In the genomic region with DNA sequence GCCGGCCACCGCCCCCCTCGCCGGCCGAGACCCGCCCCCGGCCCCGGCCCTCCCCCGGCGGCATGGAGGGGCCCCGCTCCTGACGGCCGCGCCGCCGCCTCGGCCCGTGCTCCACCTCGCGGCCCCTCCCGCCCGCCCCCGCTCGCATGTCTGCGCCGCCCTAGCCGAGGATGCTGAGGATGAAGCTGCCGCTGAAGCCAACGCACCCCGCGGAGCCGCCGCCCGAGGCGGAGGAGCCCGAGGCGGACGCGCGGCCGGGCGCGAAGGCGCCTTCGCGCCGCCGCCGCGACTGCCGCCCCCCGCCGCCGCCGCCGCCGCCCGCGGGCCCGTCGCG, we compare ENCODE assay signal across 8 cellular contexts. TPM values are rescaled to one million over a fixed set of nuclear protein-coding genes. Genes with fewer than 3 reads are reported as not detected.
DNase-seq lines count a peak whose midpoint lies in the region; ATAC-seq, FAIRE-seq and TF ChIP-seq lines count a peak whose summit lies in the region.

No MANE protein-coding gene starts in this region.

- no peak for FAIRE-seq in astrocyte (lab: Jason Lieb, UNC)

- no peak overlapping the region for H3K9ac ChIP-seq in astrocyte (ENCODE audit: low read length)

- no peak for ATAC-seq in activated naive CD4-positive, alpha-beta T cell treated with anti-CD3 and anti-CD28 coated beads, Interleukin-2, amount 50 U/mL, for 72 hours
- no peak for ATAC-seq in lower lobe of right lung
- ATAC-seq in upper lobe of right lung, result no peak

- H3K27me3 ChIP-seq in astrocyte (ENCODE audit: insufficient read depth, low read length) (peaks cover 2% of the 10 kb centered on the region), lower lobe of right lung (ENCODE audit: low read depth) (no peaks in the 10 kb centered on the region), upper lobe of right lung (no peaks in the 10 kb centered on the region)

- H3K36me3 ChIP-seq in astrocyte (ENCODE audit: insufficient read depth, low read length), result no peaks in the 10 kb centered on the region
- no peaks in the 10 kb centered on the region for H3K36me3 ChIP-seq in lower lobe of right lung
- no peaks in the 10 kb centered on the region for H3K36me3 ChIP-seq in upper lobe of right lung

- peak overlapping the region; percentile 90 for H3K4me3 Mint-ChIP-seq in activated naive CD4-positive, alpha-beta T cell treated with anti-CD3 and anti-CD28 coated beads for 36 hours
- H3K4me3 Mint-ChIP-seq in astrocyte (ENCODE audit: unreplicated experiment), result no peak overlapping the region

- intact Hi-C loops in activated naive CD4-positive, alpha-beta T cell treated with anti-CD3 and anti-CD28 coated beads for 36 hours (cut with micrococcal nuclease), result loop anchor here (2.0 to 10.0 kb wide), 7 partner anchors 76 to 844 kb away; partner anchors contain the start of genes BCL2, KDSR and PHLPP1
- intact Hi-C loops in lower lobe of right lung (cut with DNase I) (no loop called here), upper lobe of right lung (cut with DNase I) (no loop called here)

- H3K27me3 Mint-ChIP-seq in activated naive CD4-positive, alpha-beta T cell treated with anti-CD3 and anti-CD28 coated beads for 36 hours (ENCODE audit: low read depth), result no peaks in the 10 kb centered on the region
- no peaks in the 10 kb centered on the region for H3K27me3 Mint-ChIP-seq in astrocyte (ENCODE audit: low read depth, unreplicated experiment)

- DNase-seq in activated naive CD4-positive, alpha-beta T cell treated with anti-CD3 and anti-CD28 coated beads for 36 hours, result no peak
- DNase-seq in activated naive CD4-positive, alpha-beta T cell treated with anti-CD3 and anti-CD28 coated beads, Interleukin-2, amount 50 U/mL, for 72 hours (ENCODE audit: low spot score in 2 of 2), result no peak
- no peak for DNase-seq in astrocyte (ENCODE audit: low read depth)
- DNase-seq in lower lobe of right lung, result no peak
- DNase-seq in upper lobe of right lung, result no peak
- no peak for DNase-seq in activated CD8-positive, alpha-beta memory T cell treated with anti-CD3 and anti-CD28 coated beads for 24 hours
- no peak for DNase-seq in NCI-H226
- no peak for DNase-seq in T1000 (lab: John Stamatoyannopoulos, UW)

- H3K4me1 ChIP-seq in astrocyte (ENCODE audit: insufficient read depth, low read length), result peaks cover 12% of the 10 kb centered on the region
- peaks cover 38% of the 10 kb centered on the region for H3K4me1 ChIP-seq in lower lobe of right lung
- H3K4me1 ChIP-seq in upper lobe of right lung, result peaks cover 16% of the 10 kb centered on the region

- H3K4me3 ChIP-seq in astrocyte (ENCODE audit: insufficient read depth, low read depth, low read length), result peak overlapping the region; percentile 66
- H3K4me3 ChIP-seq in lower lobe of right lung, result peak overlapping the region; percentile 92
- peak overlapping the region; percentile 95 for H3K4me3 ChIP-seq in upper lobe of right lung

- H3K9me3 ChIP-seq in astrocyte (ENCODE audit: insufficient read depth, low read depth, low read length) (no peaks in the 10 kb centered on the region), lower lobe of right lung (no peaks in the 10 kb centered on the region), upper lobe of right lung (no peaks in the 10 kb centered on the region)

- peaks cover 7% of the 10 kb centered on the region for H4K20me1 ChIP-seq in astrocyte (ENCODE audit: insufficient read depth, low read length)

- TF ChIP-seq CTCF in astrocyte (IDR thresholded peaks at IDR 0.05; ENCODE audit: insufficient read depth, low read depth, low read length) (no peak), lower lobe of right lung (IDR thresholded peaks at IDR 0.05) (no peak), upper lobe of right lung (IDR thresholded peaks at IDR 0.05) (no peak)

- CTCF ChIA-PET in activated naive CD4-positive, alpha-beta T cell treated with anti-CD3 and anti-CD28 coated beads for 36 hours (lab: Charles Lee), result interaction anchor here (1.1 to 1.7 kb wide), 2 partner anchors 10 to 97 kb away, joined by 4 to 9 read pairs; no protein-coding TSS in a partner anchor

- H3K4me2 ChIP-seq in astrocyte (ENCODE audit: low read length), result peak overlapping the region; percentile 92

- H3K36me3 Mint-ChIP-seq in activated naive CD4-positive, alpha-beta T cell treated with anti-CD3 and anti-CD28 coated beads for 36 hours (ENCODE audit: low read depth), result peaks cover 11% of the 10 kb centered on the region
- peaks cover 15 to 22% of the 10 kb centered on the region in 2 donors for H3K36me3 Mint-ChIP-seq in activated naive CD4-positive, alpha-beta T cell treated with anti-CD3 and anti-CD28 coated beads, Interleukin-2, amount 50 U/mL, for 72 hours
- no peaks in the 10 kb centered on the region for H3K36me3 Mint-ChIP-seq in astrocyte (ENCODE audit: low read depth, unreplicated experiment)

- H3K27ac Mint-ChIP-seq in activated naive CD4-positive, alpha-beta T cell treated with anti-CD3 and anti-CD28 coated beads for 36 hours, result no peak overlapping the region
- peak overlapping the region in 1 of 2 donors; percentile 87 for H3K27ac Mint-ChIP-seq in activated naive CD4-positive, alpha-beta T cell treated with anti-CD3 and anti-CD28 coated beads, Interleukin-2, amount 50 U/mL, for 72 hours
- H3K27ac Mint-ChIP-seq in astrocyte (ENCODE audit: unreplicated experiment), result no peak overlapping the region

- no peaks in the 10 kb centered on the region for H3K9me3 Mint-ChIP-seq in activated naive CD4-positive, alpha-beta T cell treated with anti-CD3 and anti-CD28 coated beads for 36 hours
- H3K9me3 Mint-ChIP-seq in activated naive CD4-positive, alpha-beta T cell treated with anti-CD3 and anti-CD28 coated beads, Interleukin-2, amount 50 U/mL, for 72 hours, result no peaks in the 10 kb centered on the region
- no peaks in the 10 kb centered on the region for H3K9me3 Mint-ChIP-seq in astrocyte (ENCODE audit: unreplicated experiment)

- peaks cover 19% of the 10 kb centered on the region for H3K4me1 Mint-ChIP-seq in activated naive CD4-positive, alpha-beta T cell treated with anti-CD3 and anti-CD28 coated beads for 36 hours (ENCODE audit: low read depth)
- H3K4me1 Mint-ChIP-seq in astrocyte (ENCODE audit: low read depth, unreplicated experiment), result peaks cover 17% of the 10 kb centered on the region

- H2AFZ ChIP-seq in astrocyte (ENCODE audit: low read depth, low read length), result no peak overlapping the region

- H3K79me2 ChIP-seq in astrocyte (ENCODE audit: insufficient read depth, low read length), result peaks cover 23% of the 10 kb centered on the region

- H3K27ac ChIP-seq in astrocyte (ENCODE audit: low read depth, low read length) (no peak overlapping the region), lower lobe of right lung (peak overlapping the region; percentile 97), upper lobe of right lung (peak overlapping the region; percentile 97)

RNA-seq across cellular contexts. Expression of gene ZCCHC2, which starts 0.4 kb away (rescaled TPM):
- 10 to 100 TPM; 22.1 to 23.3 TPM for total RNA-seq in activated naive CD4-positive, alpha-beta T cell treated with anti-CD3 and anti-CD28 coated beads for 36 hours
- total RNA-seq in activated naive CD4-positive, alpha-beta T cell treated with anti-CD3 and anti-CD28 coated beads, Interleukin-2, amount 50 U/mL, for 72 hours, result 10 to 100 TPM; 33.8 to 66.0 TPM
- total RNA-seq in astrocyte, result 14.8 and 16.3 TPM in 2 replicates
- 51.9 TPM for total RNA-seq in lower lobe of right lung
- 36.6 TPM for total RNA-seq in upper lobe of right lung
